ENCODE assay signal across 34 cellular contexts in genomic region chr10:75312440-75312839, GRCh38.
"Had no signal": no experiment of that assay in that cellular context is flagged by ENCODE, and none has a peak within 500 bp of the region (broad histone marks: within the 10 kb centered on the region; RNA-seq: fewer than 3 reads in every experiment).

No MANE protein-coding gene starts in this region.

- H3K36me3 ChIP-seq: MG63 had no signal

- H3K27me3 ChIP-seq: MG63 had no signal

- H3K4me3 ChIP-seq: MG63 had no signal

- DNase-seq: Karpas-422, Kasumi-1, MG63, MM.1S, MV-4-11, NCI-H1048, NCI-H1092, NCI-H1092 treated with DMSO at 0.1 percent for 48 hours, NCI-H1105, NCI-H1105 treated with DMSO at 0.1 percent for 48 hours, NCI-H1417, NCI-H1417 treated with DMSO at 0.1 percent for 48 hours, NCI-H1436, NCI-H1436 treated with DMSO at 0.1 percent for 48 hours, NCI-H146, NCI-H1694, NCI-H1694 treated with DMSO at 0.1 percent for 48 hours, NCI-H187, NCI-H187 treated with DMSO at 0.1 percent for 48 hours, NCI-H1930, NCI-H2029, NCI-H2029 treated with DMSO at 0.1 percent for 48 hours, NCI-H2081, NCI-H2081 treated with DMSO at 0.1 percent for 48 hours, NCI-H2107, NCI-H2171, NCI-H2171 treated with DMSO at 0.1 percent for 48 hours, NCI-H2227 treated with DMSO at 0.1 percent for 48 hours, NCI-H226, NCI-H345, NCI-H446, NCI-H446 treated with DMSO at 0.1 percent for 48 hours, NCI-H510A, NCI-H510A treated with DMSO at 0.1 percent for 48 hours had no signal
